Comparison of ENCODE assay signal across 28 cellular contexts in genomic region chr16:80680046-80680445, GRCh38.
"Had no signal": no experiment of that assay in that cellular context is flagged by ENCODE, and none has a peak within 500 bp of the region (broad histone marks: within the 10 kb centered on the region; RNA-seq: fewer than 3 reads in every experiment).

No MANE protein-coding gene starts in this region.

- H3K27me3 Mint-ChIP-seq: progenitor cell of endocrine pancreas; stimulated activated naive CD8-positive, alpha-beta T cell treated with anti-CD3 and anti-CD28 coated beads, Interleukin-15, Interleukin-2, amounts not matched to agents 100 ng/mL and 50 ng/mL, for 24 hours had no signal

- H3K27ac Mint-ChIP-seq: activated naive CD4-positive, alpha-beta T cell treated with anti-CD3 and anti-CD28 coated beads, Interleukin-2, amount 50 U/mL, for 72 hours; nephron progenitor cell; progenitor cell of endocrine pancreas; stimulated activated naive CD8-positive, alpha-beta T cell treated with anti-CD3 and anti-CD28 coated beads, Interleukin-15, Interleukin-2, amounts not matched to agents 100 ng/mL and 50 ng/mL, for 24 hours; type B pancreatic cell had no signal

- H3K4me1 ChIP-seq: body of pancreas, foreskin keratinocyte, lower lobe of right lung, right lobe of liver, uterus had no signal

- H3K36me3 ChIP-seq: cardiac muscle cell, lower lobe of right lung, ovary, right lobe of liver, uterus, WERI-Rb-1 had no signal

- ATAC-seq: body of pancreas, esophagus mucosa, foreskin keratinocyte, heart left ventricle, left lung, lower lobe of right lung had no signal

- H3K27me3 ChIP-seq: body of pancreas, cardiac muscle cell, foreskin keratinocyte, heart left ventricle, left lung, neutrophil, ovary, right lobe of liver, uterus had no signal

- DNase-seq: activated CD4-positive, alpha-beta T cell treated with anti-CD3 and anti-CD28 coated beads, Interleukin-2, amount 50 U/mL, for 1 hour; activated CD4-positive, CD25-positive, alpha-beta regulatory T cell treated with anti-CD3 and anti-CD28 coated beads, Interleukin-2, amount 50 U/mL, for 72 hours; activated CD8-positive, alpha-beta memory T cell treated with anti-CD3 and anti-CD28 coated beads for 24 hours; activated CD8-positive, alpha-beta memory T cell treated with anti-CD3 and anti-CD28 coated beads, Interleukin-2, amount 50 U/mL, for 48 hours; activated naive CD4-positive, alpha-beta T cell; activated T-cell treated with anti-CD3 and anti-CD28 coated beads, Interleukin-2, amount 50 U/mL, for 4 hours; aorta; body of pancreas; cortex of kidney; foreskin keratinocyte; heart left ventricle; left lung; lower lobe of right lung; mesenchymal stem cell; nephron progenitor cell; ovary; right lobe of liver; stimulated activated CD4-positive, alpha-beta T cell treated with anti-CD3 and anti-CD28 coated beads, Interleukin-2, amount 100 ng/mL, for 48 hours; uterus; WERI-Rb-1 had no signal

- H3K4me3 Mint-ChIP-seq: activated T-cell treated with anti-CD3 and anti-CD28 coated beads, Interleukin-2, amount 50 U/mL, for 4 hours; nephron progenitor cell; stimulated activated naive CD8-positive, alpha-beta T cell treated with anti-CD3 and anti-CD28 coated beads, Interleukin-15, Interleukin-2, amounts not matched to agents 100 ng/mL and 50 ng/mL, for 24 hours; type B pancreatic cell had no signal

- H3K4me3 ChIP-seq: body of pancreas, cardiac muscle cell, heart left ventricle, left lung, lower lobe of right lung, ovary, right lobe of liver, SK-N-MC, uterus had no signal

- H3K36me3 Mint-ChIP-seq: type B pancreatic cell had no signal

- H3K27ac ChIP-seq: body of pancreas, cardiac muscle cell, foreskin keratinocyte, heart left ventricle, left lung, lower lobe of right lung, neutrophil, ovary, right lobe of liver, SK-N-MC, uterus, WERI-Rb-1 had no signal

- H3K4me1 Mint-ChIP-seq: nephron progenitor cell had no signal
